Comparison of ENCODE assay signal across 8 cellular contexts in genomic region chr12:27619308-27619707, GRCh38.
DNase-seq lines count a peak whose midpoint lies in the region; ATAC-seq and TF ChIP-seq lines count a peak whose summit lies in the region.

No MANE protein-coding gene starts in this region.

- no peaks in the 10 kb centered on the region for H3K36me3 ChIP-seq in IMR-90 (ENCODE audit: control insufficient read depth, insufficient read depth, low read length)
- H3K36me3 ChIP-seq in adipocyte (ENCODE audit: control insufficient read depth, insufficient read depth, low read length, severe bottlenecking) = no peaks in the 10 kb centered on the region

- no peak overlapping the region for H3K56ac ChIP-seq in IMR-90 (ENCODE audit: extremely low read depth, insufficient read depth, low read length)

- H3K27ac ChIP-seq in IMR-90 (ENCODE audit: insufficient read depth, low read length) = no peak overlapping the region

- no peak overlapping the region for H2AFZ ChIP-seq in IMR-90 (replicated peaks; ENCODE audit: low read length, poor library complexity)

- in situ Hi-C loops in IMR-90 (cut with MboI; ENCODE audit: low sequenced_read_pairs) = no loop called here

- H3K18ac ChIP-seq in IMR-90 (ENCODE audit: low read depth, low read length) = no peak overlapping the region

- H4K8ac ChIP-seq in IMR-90 (ENCODE audit: low read depth in 2 of 2, low read length in 2 of 2) = no peak overlapping the region; a peak in 1 of 4 replicates

- no peak overlapping the region for H3K9ac ChIP-seq in IMR-90 (ENCODE audit: low read depth, low read length)
- no peak overlapping the region for H3K9ac ChIP-seq in adipocyte (ENCODE audit: low read length)

- H4K91ac ChIP-seq in IMR-90 (ENCODE audit: insufficient read depth, low read depth, low read length) = no peak overlapping the region

- POLR2A ChIA-PET in IMR-90 (lab: Charles Lee; ENCODE audit: unreplicated experiment) = no interaction called here

- peak overlapping the region; percentile 77; the same call in 1 of the 2 replicates for H2BK120ac ChIP-seq in IMR-90 (ENCODE audit: low read depth, low read length)

- no peak overlapping the region for H4K5ac ChIP-seq in IMR-90 (ENCODE audit: low read depth, low read length)

- peak overlapping the region; percentile 92; the same call in 1 of the 2 replicates for H2BK20ac ChIP-seq in IMR-90 (ENCODE audit: low read depth, low read length)

- H3K14ac ChIP-seq in IMR-90 (replicated peaks; ENCODE audit: low read depth, low read length) = peak overlapping the region; percentile 78

- H3K9me1 ChIP-seq in IMR-90 (ENCODE audit: insufficient read depth, low read length) = peaks cover 25% of the 10 kb centered on the region

- DNase-seq in Ammon's horn (ENCODE audit: low spot score) (peak; percentile 31), IMR-90 (peak; percentile 90), adipocyte (ENCODE audit: low read depth) (peak; percentile 76), kidney tubule cell (ENCODE audit: low spot score) (peak; percentile 88), UCSD-AML1 (lab: John Stamatoyannopoulos, UW; ENCODE audit: unreplicated experiment) (no peak), NCI-H1048 (lab: John Stamatoyannopoulos, UW) (no peak), ecto neural progenitor cell (ENCODE audit: low spot score) (no peak)

- peaks cover 39 to 73% of the 10 kb centered on the region in 2 experiments for H3K79me1 ChIP-seq in IMR-90 (ENCODE audit: low read depth in 1 of 2, low read length in 2 of 2)

- TF ChIP-seq RAD21 in IMR-90 (IDR thresholded peaks at IDR 0.05; ENCODE audit: low read length) = no peak

- no peak overlapping the region for H2AK9ac ChIP-seq in IMR-90 (replicated peaks; ENCODE audit: low read depth, low read length, poor library complexity)

- TF ChIP-seq CTCF in IMR-90 (conservative IDR thresholded peaks at IDR 0.05; ENCODE audit: low read depth, low read length) = no peak

- peak overlapping the region; percentile 66 for H2BK5ac ChIP-seq in IMR-90 (ENCODE audit: low read depth, low read length, poor library complexity, severe bottlenecking)

- ATAC-seq in IMR-90 (ENCODE audit: low read depth) (peak; percentile 61), GM18519 (IDR thresholded peaks at IDR 0.05; ENCODE audit: low FRiP score, unreplicated experiment) (no peak)

- H3K9me3 ChIP-seq in IMR-90 (ENCODE audit: control insufficient read depth, insufficient read depth, low read length) = no peaks in the 10 kb centered on the region
- no peaks in the 10 kb centered on the region for H3K9me3 ChIP-seq in adipocyte (ENCODE audit: control insufficient read depth, low read length)

- H3K23ac ChIP-seq in IMR-90 (ENCODE audit: low read depth, low read length) = no peak overlapping the region

- CTCF ChIA-PET in IMR-90 (lab: Yijun Ruan, JAX) = no interaction called here

- H3K4me1 ChIP-seq in IMR-90 (ENCODE audit: control insufficient read depth, insufficient read depth, low read length) (peaks cover 16% of the 10 kb centered on the region), adipocyte (ENCODE audit: control insufficient read depth, insufficient read depth, low read length) (peaks cover 32% of the 10 kb centered on the region)

- H3K4ac ChIP-seq in IMR-90 (ENCODE audit: low read depth, low read length) = peak overlapping the region; percentile 58; the same call in 1 of the 2 replicates

- H3K4me2 ChIP-seq in IMR-90 (ENCODE audit: low read depth, low read length) = peak overlapping the region; percentile 59; the same call in 1 of the 2 replicates

- dilution Hi-C loops in IMR-90 (cut with HindIII; ENCODE audit: low sequenced_read_pairs, unreplicated experiment) = no loop called here

- intact Hi-C loops in IMR-90 (cut with micrococcal nuclease) = loop anchor here (5.0 kb wide), 2 partner anchors 47 to 67 kb away; no protein-coding TSS in a partner anchor

- no peak for TF ChIP-seq POLR2A in IMR-90 (IDR thresholded peaks at IDR 0.05; ENCODE audit: low read depth, low read length)

- H2BK15ac ChIP-seq in IMR-90 (ENCODE audit: low read depth, low read length) = 0 out of 3 replicates have a peak overlapping the region, but pooled peaks have one; percentile 41

- no peaks in the 10 kb centered on the region for H3K27me3 ChIP-seq in IMR-90 (ENCODE audit: control insufficient read depth, insufficient read depth, low read length)
- no peaks in the 10 kb centered on the region for H3K27me3 ChIP-seq in adipocyte (replicated peaks; ENCODE audit: control insufficient read depth, insufficient read depth, low read length)

- 0 out of 2 replicates have a peak, but pooled peaks cover 4% of the 10 kb centered on the region for H4K20me1 ChIP-seq in IMR-90 (ENCODE audit: insufficient read depth, low read length)

- peak overlapping the region; percentile 65; the same call in 1 of the 2 replicates for H2AK5ac ChIP-seq in IMR-90 (ENCODE audit: low read depth, low read length)

- no TSS peak for BruUV-seq in IMR-90 (replicated peaks; lab: Mats Ljungman, UMichigan)

- H3K4me3 ChIP-seq in IMR-90 (ENCODE audit: insufficient read depth, low read depth, low read length) (no peak overlapping the region), adipocyte (ENCODE audit: low read length) (no peak overlapping the region)

TF ChIP-seq in IMR-90, 13 proteins besides CTCF, POLR2A, EP300 and RAD21:
- peak; percentile 35 for TF ChIP-seq RCOR1 (IDR thresholded peaks at IDR 0.05; ENCODE audit: insufficient replicate concordance, low read length)
- no peak for TF ChIP-seq RFX5 (IDR thresholded peaks at IDR 0.05; ENCODE audit: low read depth, low read length)
- no peak for TF ChIP-seq USF2 (IDR thresholded peaks at IDR 0.05; ENCODE audit: low read depth, low read length)
- TF ChIP-seq FOS (IDR thresholded peaks at IDR 0.05; ENCODE audit: low read depth, low read length) = peak; percentile 74
- no peak for TF ChIP-seq MXI1 (IDR thresholded peaks at IDR 0.05; ENCODE audit: borderline replicate concordance, low read depth, low read length)
- TF ChIP-seq MAFK (IDR thresholded peaks at IDR 0.05; ENCODE audit: low read depth, low read length) = no peak
- TF ChIP-seq SMC3 (IDR thresholded peaks at IDR 0.05; ENCODE audit: low read depth, low read length) = no peak
- no peak for TF ChIP-seq BHLHE40 (IDR thresholded peaks at IDR 0.05; ENCODE audit: low read depth, low read length)
- no peak for TF ChIP-seq NFE2L2 (IDR thresholded peaks at IDR 0.05; ENCODE audit: low read depth, low read length)
- no peak for TF ChIP-seq ELK1 (IDR thresholded peaks at IDR 0.05; ENCODE audit: borderline replicate concordance, low read depth, low read length)
- no peak for TF ChIP-seq CHD1 (IDR thresholded peaks at IDR 0.05; ENCODE audit: low read depth, low read length)
- peak; percentile 62; the same call in 1 of the 2 replicates for TF ChIP-seq CEBPB (IDR thresholded peaks at IDR 0.05; ENCODE audit: low read depth, low read length)
- TF ChIP-seq MAZ (IDR thresholded peaks at IDR 0.05; ENCODE audit: borderline replicate concordance, low read depth, low read length) = no peak

Comparison
In these comparisons a context has a peak if more than half of its experiments do, and no peak if none do; other contexts are left out.
1. DNase-seq: peak in Ammon's horn (single experiment), IMR-90 (single experiment), adipocyte (single experiment) and kidney tubule cell (single experiment); none in UCSD-AML1 (single experiment), NCI-H1048 (single experiment) and ecto neural progenitor cell (single experiment).